ENCODE assay signal across 23 cellular contexts in the genomic region with DNA sequence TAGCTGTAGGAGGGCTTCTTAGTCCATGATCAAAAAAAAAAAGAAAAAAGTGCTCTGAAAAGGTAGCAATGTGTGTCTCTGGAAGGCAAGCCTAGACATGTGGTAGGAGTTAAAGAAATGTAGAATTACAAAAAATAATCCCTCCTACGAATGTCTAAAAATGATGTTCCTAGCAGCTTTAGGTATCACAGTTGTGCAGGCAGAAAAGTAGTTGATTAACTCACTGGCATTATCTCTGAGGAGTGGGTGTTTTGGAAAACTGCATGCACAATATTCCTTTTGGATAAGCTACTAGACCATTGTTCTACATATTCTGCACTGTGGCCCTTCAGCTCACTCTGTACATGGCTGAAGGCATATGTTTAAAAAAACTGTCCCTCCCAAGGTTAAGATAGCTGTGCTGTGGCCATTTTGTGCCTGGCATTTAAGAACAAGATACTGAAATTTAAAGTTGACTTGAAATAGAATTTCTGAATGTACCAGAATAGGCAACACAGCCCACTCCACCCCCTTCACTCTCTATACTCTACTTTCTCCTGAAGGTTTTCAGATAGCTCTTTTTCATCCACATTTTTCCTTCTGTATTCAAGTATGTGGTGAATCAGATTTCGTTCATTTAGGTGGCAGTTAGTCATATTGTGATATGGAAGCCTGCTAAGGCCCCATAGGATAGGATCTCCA.
"Had no signal": no experiment of that assay in that cellular context is flagged by ENCODE, and none has a peak within 500 bp of the region (broad histone marks: within the 10 kb centered on the region; RNA-seq: fewer than 3 reads in every experiment).

No MANE protein-coding gene starts in this region.

- H3K9ac ChIP-seq: parathyroid adenoma had no signal

- H3K4me1 ChIP-seq: colonic mucosa, gastroesophageal sphincter, lower lobe of right lung, parathyroid adenoma, right atrium auricular region, thyroid gland, vagina had no signal

- H3K9me3 ChIP-seq: colonic mucosa, lower lobe of right lung, neutrophil, thyroid gland, vagina had no signal

- H3K27me3 ChIP-seq: colonic mucosa, gastroesophageal sphincter, heart right ventricle, neutrophil, right atrium auricular region, thyroid gland, vagina had no signal

- H2AFZ ChIP-seq: parathyroid adenoma had no signal

- H3K4me2 ChIP-seq: smooth muscle cell had no signal

- H3K4me3 ChIP-seq: colonic mucosa, gastroesophageal sphincter, heart right ventricle, lower lobe of right lung, right atrium auricular region, smooth muscle cell, thyroid gland, vagina had no signal

- DNase-seq: colonic mucosa; effector CD8-positive, alpha-beta T cell; foreskin fibroblast; heart right ventricle; left cardiac atrium; left ventricle myocardium superior; lower lobe of right lung; natural killer cell; stimulated activated CD4-positive, alpha-beta T cell treated with anti-CD3 and anti-CD28 coated beads, Interleukin-12 subunit alpha, Interleukin-12 subunit beta, amount 100 ng/mL, for 4 hours; stimulated activated CD4-positive, alpha-beta T cell treated with anti-CD3 and anti-CD28 coated beads, Interleukin-1b, Interleukin-23, amount 100 ng/mL, for 48 hours; stimulated activated CD4-positive, alpha-beta T cell treated with anti-CD3 and anti-CD28 coated beads, Interleukin-4, amount 100 ng/mL, for 1 hour; stimulated activated CD8-positive, alpha-beta memory T cell treated with anti-CD3 and anti-CD28 coated beads, Interleukin-4, amount 100 ng/mL, for 48 hours; stimulated activated naive CD4-positive, alpha-beta T cell; stimulated activated naive CD8-positive, alpha-beta T cell treated with anti-CD3 and anti-CD28 coated beads, Interleukin-15, amount 100 ng/mL, for 72 hours; thyroid gland; trophoblast cell had no signal

- ATAC-seq: gastroesophageal sphincter; heart right ventricle; left cardiac atrium; left ventricle myocardium superior; lower lobe of right lung; natural killer cell; sciatic nerve; stimulated activated naive CD8-positive, alpha-beta T cell treated with anti-CD3 and anti-CD28 coated beads, Interleukin-15, amount 100 ng/mL, for 72 hours had no signal

- H3K27ac ChIP-seq: colonic mucosa, gastroesophageal sphincter, heart right ventricle, lower lobe of right lung, neutrophil, parathyroid adenoma, right atrium auricular region, thyroid gland, vagina had no signal

- H3K36me3 ChIP-seq: colonic mucosa, gastroesophageal sphincter, heart right ventricle, lower lobe of right lung, neutrophil, right atrium auricular region, thyroid gland, vagina had no signal
